Comparison of ENCODE assay signal across 9 cellular contexts in genomic region chr18:75638597-75639467, GRCh38.
DNase-seq lines count a peak whose midpoint lies in the region; ATAC-seq, FAIRE-seq and TF ChIP-seq lines count a peak whose summit lies in the region.
"Had no signal": no experiment of that assay in that cellular context is flagged by ENCODE, and none has a peak within 500 bp of the region (broad histone marks: within the 10 kb centered on the region; RNA-seq: fewer than 3 reads in every experiment).

No MANE protein-coding gene starts in this region.

- peak overlapping the region in 1 of 4 experiments; percentile 30; a peak in 1 of 8 replicates for H3K4me3 ChIP-seq in H1 (ENCODE audit: extremely low read depth in 1 of 4, insufficient read depth in 2 of 4, low read depth in 3 of 4, low read length in 4 of 4)
- peak overlapping the region in 2 of 4 donors; percentile 12 to 18 for H3K4me3 ChIP-seq in transverse colon
- H3K4me3 ChIP-seq: A549 had no signal

- H2BK12ac ChIP-seq in H1 (ENCODE audit: low read depth, low read length) = peak overlapping the region; percentile 89

- peak overlapping the region; percentile 95; the same call in 1 of the 2 replicates for H4K8ac ChIP-seq in H1 (ENCODE audit: extremely low read depth, insufficient read depth, low read length)

- 0 out of 2 replicates have a peak overlapping the region, but pooled peaks have one; percentile 26 for H2BK20ac ChIP-seq in H1 (ENCODE audit: low read length)

- H3K4ac ChIP-seq in H1 (replicated peaks; ENCODE audit: insufficient read length, low read depth, low read length) = no peak overlapping the region

- ATAC-seq in HG03108 (IDR thresholded peaks at IDR 0.05; ENCODE audit: unreplicated experiment) (no peak), HG03159 (IDR thresholded peaks at IDR 0.05; ENCODE audit: unreplicated experiment) (no peak)
- ATAC-seq: A549 had no signal

- no peaks in the 10 kb centered on the region for H3K36me3 ChIP-seq in H1 (ENCODE audit: control insufficient read depth in 2 of 4, insufficient read depth in 4 of 4, low read length in 3 of 4)
- no peaks in the 10 kb centered on the region for H3K36me3 ChIP-seq in transverse colon

- H3K9me3 ChIP-seq in H1 (ENCODE audit: insufficient read depth in 2 of 2, low read depth in 1 of 2, low read length in 1 of 2) (no peaks in the 10 kb centered on the region), transverse colon (no peaks in the 10 kb centered on the region)
- H3K9me3 ChIP-seq: A549 had no signal

- DNase-seq in NCI-H1417 (lab: John Stamatoyannopoulos, UW) = peak in 2 of 3 experiments; percentile 39 to 68
- no peak for DNase-seq in NCI-H1417 treated with DMSO at 0.1 percent for 48 hours (lab: John Stamatoyannopoulos, UW)
- peak; percentile 21 to 53 for DNase-seq in H1 (ENCODE audit: low read depth in 1 of 2, low spot score in 2 of 2)
- peak; percentile 47 for DNase-seq in medulla oblongata (ENCODE audit: extremely low spot score)
- no peak for DNase-seq in transverse colon
- DNase-seq in 8988T = no peak

- TF ChIP-seq CTCF in H1 (IDR thresholded peaks at IDR 0.05; ENCODE audit: control extremely low read depth in 1 of 3, insufficient read depth in 1 of 3, low read depth in 1 of 3, low read length in 3 of 3) = no peak
- TF ChIP-seq CTCF in transverse colon (IDR thresholded peaks at IDR 0.05) = no peak

- in situ Hi-C loops in transverse colon (cut with MboI; ENCODE audit: low pct_ligation_motif_present in 1 of 4, low pct_unique_long_range_greater_than_20kb in 1 of 4, low sequenced_read_pairs in 3 of 4) = loop anchor here in 1 of 4 donors (25.0 kb wide), 1 partner anchor 98 kb away; no protein-coding TSS in a partner anchor

- H3K23ac ChIP-seq in H1 (ENCODE audit: insufficient read length) = no peak overlapping the region

- no peak overlapping the region for H2BK15ac ChIP-seq in H1 (ENCODE audit: low read length)

- POLR2A ChIA-PET in H1 (lab: Charles Lee; ENCODE audit: partially characterized antibody) = interaction anchor here (0.9 kb wide), 1 partner anchor 17 kb away, joined by 3 read pairs; no protein-coding TSS in a partner anchor

- H2AFZ ChIP-seq in H1 (ENCODE audit: low read length) = peak overlapping the region; percentile 99

- TF ChIP-seq POLR2A in H1 (IDR thresholded peaks at IDR 0.05; ENCODE audit: control extremely low read depth in 1 of 2, low read depth in 2 of 2, low read length in 2 of 2) (0 out of 3 replicates have a peak, but pooled peaks of 1 of the 2 experiments have one; percentile 32), transverse colon (IDR thresholded peaks at IDR 0.05) (no peak)

- H2BK5ac ChIP-seq in H1 (ENCODE audit: low read depth, low read length) = peak overlapping the region; percentile 31; the same call in 1 of the 2 replicates

- peaks cover 4 to 12% (median 6%) of the 10 kb centered on the region in 4 experiments; a peak in 4 of 7 replicates for H3K4me1 ChIP-seq in H1 (replicated peaks in 1 of 4; ENCODE audit: control insufficient read depth in 3 of 4, insufficient read depth in 4 of 4, low read length in 3 of 4)
- H3K4me1 ChIP-seq in transverse colon = peaks cover 0 to 12% (median 3%) of the 10 kb centered on the region in 4 donors
- H3K4me1 ChIP-seq: A549 had no signal

- no peaks in the 10 kb centered on the region for H4K20me1 ChIP-seq in H1 (replicated peaks in 1 of 2; ENCODE audit: control insufficient read depth in 1 of 2, insufficient read depth in 2 of 2, low read length in 2 of 2)

- CTCF ChIA-PET in H1 (lab: Charles Lee; ENCODE audit: partially characterized antibody) = interaction anchor here (0.6 to 1.7 kb wide), 2 partner anchors 14 to 443 kb away, joined by 3 read pairs; no protein-coding TSS in a partner anchor

- no peak overlapping the region for H3K14ac ChIP-seq in H1 (ENCODE audit: insufficient read length)

- H3K27ac ChIP-seq in H1 (ENCODE audit: low read depth, low read length) (0 out of 2 replicates have a peak overlapping the region, but pooled peaks have one; percentile 19), transverse colon (peak overlapping the region; percentile 42 to 79 (median 68))
- H3K27ac ChIP-seq: A549 had no signal

- intact Hi-C loops in transverse colon (cut with DNase I; ENCODE audit: low total_unique reads) = no loop called here

- H3K18ac ChIP-seq in H1 (ENCODE audit: extremely low read depth, low read length) = no peak overlapping the region; the same call in 1 of the 2 replicates

- TF ChIP-seq EP300 in H1 (IDR thresholded peaks at IDR 0.05; ENCODE audit: borderline replicate concordance in 1 of 2, low read depth in 2 of 2, low read length in 2 of 2) (no peak), transverse colon (IDR thresholded peaks at IDR 0.05; ENCODE audit: low read depth) (no peak)

- H3K23me2 ChIP-seq in H1 (ENCODE audit: low read depth, low read length) = no peaks in the 10 kb centered on the region

- H4K5ac ChIP-seq in H1 (ENCODE audit: insufficient read length, low read depth, low read length) = no peak overlapping the region

- WGBS in H1 (ENCODE audit: extremely low coverage in 1 of 2, insufficient coverage in 1 of 2, insufficient read length in 1 of 2, insufficient replicate concordance in 2 of 2, low coverage in 1 of 2, low lambda C conversion rate in 2 of 2, missing lambda C conversion rate in 1 of 2), 2 experiments = 59% methylated on average over 29 of the region's 31 CpGs; no CpG with 5 or more reads in 1 of the 2 experiments
- WGBS in transverse colon (ENCODE audit: low coverage in 1 of 2), 2 donors = 0 to 24% methylated on average over 10 to 31 of the region's 31 CpGs

- no peaks in the 10 kb centered on the region for H3K79me1 ChIP-seq in H1 (ENCODE audit: low read depth, low read length)

- peak overlapping the region in 2 of 4 experiments; percentile 54 to 58; a peak in 3 of 7 replicates for H3K9ac ChIP-seq in H1 (replicated peaks in 1 of 4; ENCODE audit: extremely low read depth in 1 of 4, low read depth in 3 of 4, low read length in 3 of 4)

- H2AK5ac ChIP-seq in H1 (ENCODE audit: low read depth, low read length) = no peak overlapping the region

- H2BK120ac ChIP-seq in H1 (replicated peaks; ENCODE audit: low read depth, low read length) = no peak overlapping the region

- H4K91ac ChIP-seq in H1 (replicated peaks; ENCODE audit: insufficient read length, low read length) = peak overlapping the region; percentile 3

- no peak for TF ChIP-seq RAD21 in H1 (IDR thresholded peaks at IDR 0.05 in 1 of 2, conservative IDR thresholded peaks at IDR 0.05 in 1 of 2; ENCODE audit: low read depth in 2 of 2, low read length in 2 of 2)

- no peaks in the 10 kb centered on the region for H3K79me2 ChIP-seq in H1 (ENCODE audit: control insufficient read depth in 1 of 2, insufficient read depth in 2 of 2, low read length in 2 of 2)

- FAIRE-seq in H1 (lab: Jason Lieb, UNC) = no peak
- FAIRE-seq: A549 had no signal

- peak overlapping the region; percentile 51 to 60 for H3K4me2 ChIP-seq in H1 (ENCODE audit: insufficient read depth in 1 of 2, low read depth in 2 of 2, low read length in 2 of 2)
- H3K4me2 ChIP-seq: A549 had no signal

- H3K56ac ChIP-seq in H1 (replicated peaks; ENCODE audit: insufficient read length, low read depth, low read length) = no peak overlapping the region

- H3K27me3 ChIP-seq in H1 (replicated peaks in 1 of 4; ENCODE audit: control insufficient read depth in 3 of 4, extremely low read depth in 1 of 4, insufficient read depth in 3 of 4, low read length in 3 of 4) (no peaks in the 10 kb centered on the region; a peak in 1 of 7 replicates), transverse colon (no peaks in the 10 kb centered on the region)

TF ChIP-seq in H1, 55 proteins besides CTCF, POLR2A, EP300 and RAD21:
- TF ChIP-seq TAF7 (optimal IDR thresholded peaks at IDR 0.05; ENCODE audit: borderline replicate concordance, low read depth, low read length) (no peak), JUN (IDR thresholded peaks at IDR 0.05; ENCODE audit: low read depth, low read length) (0 out of 2 replicates have a peak, but pooled peaks have one; percentile 6), TAF1 (IDR thresholded peaks at IDR 0.05; ENCODE audit: low read depth, low read length) (0 out of 2 replicates have a peak, but pooled peaks have one; percentile 33), EZH2 (IDR thresholded peaks at IDR 0.05; ENCODE audit: low read depth, low read length, severe bottlenecking) (no peak), RNF2 (IDR thresholded peaks at IDR 0.05; ENCODE audit: borderline replicate concordance, low read depth, low read length, missing control alignments, poor library complexity, severe bottlenecking) (no peak), E2F6 (IDR thresholded peaks at IDR 0.05) (peak; percentile 48; the same call in 1 of the 2 replicates), USF2 (IDR thresholded peaks at IDR 0.05; ENCODE audit: low read length) (no peak), NANOG (IDR thresholded peaks at IDR 0.05; ENCODE audit: insufficient read depth, low read depth, low read length, poor library complexity, severe bottlenecking) (no peak), CEBPB (IDR thresholded peaks at IDR 0.05; ENCODE audit: low read depth, low read length) (peak; percentile 54; the same call in 1 of the 2 replicates), EGR1 (IDR thresholded peaks at IDR 0.05; ENCODE audit: borderline replicate concordance, low read depth, low read length) (no peak), GTF2F1 (IDR thresholded peaks at IDR 0.05; ENCODE audit: borderline replicate concordance, low read depth, low read length) (no peak), ASH2L (IDR thresholded peaks at IDR 0.05; ENCODE audit: low read length) (no peak)

Comparison
In these comparisons a context has a peak if more than half of its experiments do, and no peak if none do; other contexts are left out.
1. DNase-seq: peak in NCI-H1417 (2 of 3), H1 (2 of 2) and medulla oblongata (single experiment); none in NCI-H1417 treated with DMSO at 0.1 percent for 48 hours (single experiment), transverse colon (single experiment) and 8988T (single experiment).